18 cellular contexts compared by ENCODE assay signal in the genomic region with DNA sequence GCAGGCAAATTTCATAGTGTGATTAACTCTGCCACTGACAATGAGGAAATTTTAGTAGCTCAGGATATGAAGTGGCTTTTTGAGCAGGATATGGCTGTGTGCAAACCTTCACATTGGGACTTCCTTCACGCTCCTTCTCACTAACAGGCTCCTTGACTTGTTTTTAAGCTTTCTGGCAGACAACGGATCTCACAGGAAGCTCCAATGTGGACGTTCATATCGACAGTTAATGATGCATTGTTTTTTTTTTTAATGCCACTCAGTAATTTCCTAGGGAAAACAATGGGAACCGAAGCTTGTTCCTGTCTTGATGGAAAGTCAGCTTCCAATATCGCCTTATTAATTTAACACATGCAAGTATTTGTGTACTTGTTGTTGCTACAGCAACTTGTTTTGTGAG.
DNase-seq lines count a peak whose midpoint lies in the region; ATAC-seq, FAIRE-seq and TF ChIP-seq lines count a peak whose summit lies in the region.
"Had no signal": no experiment of that assay in that cellular context is flagged by ENCODE, and none has a peak within 500 bp of the region (broad histone marks: within the 10 kb centered on the region; RNA-seq: fewer than 3 reads in every experiment).

No MANE protein-coding gene starts in this region.

- H3K36me3 ChIP-seq in suprapubic skin: peaks cover 44% of the 10 kb centered on the region
- H3K36me3 ChIP-seq in kidney (ENCODE audit: control insufficient read depth in 1 of 2, insufficient read depth in 2 of 2, low read length in 2 of 2): peaks cover 42 to 68% of the 10 kb centered on the region in 2 donors
- H3K36me3 ChIP-seq: SJCRH30, WERI-Rb-1 had no signal

- no peak for TF ChIP-seq POLR2A in suprapubic skin (IDR thresholded peaks at IDR 0.05)

- no peak for DNase-seq in activated T-cell treated with anti-CD3 and anti-CD28 coated beads, Interleukin-2, amount 50 U/mL, for 72 hours
- DNase-seq in activated T-cell treated with anti-CD3 and anti-CD28 coated beads, Interleukin-2, amount 50 U/mL, for 24 hours: no peak
- no peak for DNase-seq in left lobe of liver (ENCODE audit: low spot score)
- DNase-seq in suprapubic skin (ENCODE audit: low spot score in 2 of 2): no peak
- no peak for DNase-seq in NK-92 treated with Interleukin-12 subunit alpha and Interleukin-12 subunit beta, amount 100 ng/mL, for 24 hours (lab: John Stamatoyannopoulos, UW)
- no peak for DNase-seq in kidney
- DNase-seq: anterior cingulate cortex; DMS153; effector CD4-positive, alpha-beta T cell; glutamatergic neuron; Karpas-422; NCI-H2081 treated with DMSO at 0.1 percent for 48 hours; SJCRH30; trophoblast cell; WERI-Rb-1 had no signal

- H3K4me1 Mint-ChIP-seq in activated T-cell treated with anti-CD3 and anti-CD28 coated beads, Interleukin-2, amount 50 U/mL, for 72 hours (ENCODE audit: low read depth): peaks cover 85% of the 10 kb centered on the region
- peaks cover 84% of the 10 kb centered on the region for H3K4me1 Mint-ChIP-seq in activated T-cell treated with anti-CD3 and anti-CD28 coated beads, Interleukin-2, amount 50 U/mL, for 24 hours (ENCODE audit: low read depth)
- peaks cover 79% of the 10 kb centered on the region for H3K4me1 Mint-ChIP-seq in activated naive CD8-positive, alpha-beta T cell (ENCODE audit: low read depth)

- H3K36me3 Mint-ChIP-seq in activated T-cell treated with anti-CD3 and anti-CD28 coated beads, Interleukin-2, amount 50 U/mL, for 72 hours (ENCODE audit: insufficient read depth in 2 of 2): peaks cover 13 to 14% of the 10 kb centered on the region in 2 donors
- peaks cover 1% of the 10 kb centered on the region for H3K36me3 Mint-ChIP-seq in activated T-cell treated with anti-CD3 and anti-CD28 coated beads, Interleukin-2, amount 50 U/mL, for 24 hours (ENCODE audit: low read depth)
- peaks cover 8% of the 10 kb centered on the region for H3K36me3 Mint-ChIP-seq in activated naive CD8-positive, alpha-beta T cell

- no peak for ATAC-seq in activated T-cell treated with anti-CD3 and anti-CD28 coated beads, Interleukin-2, amount 50 U/mL, for 72 hours (replicated peaks in 1 of 2)
- ATAC-seq in left lobe of liver (peak; percentile 55), HG03135 (IDR thresholded peaks at IDR 0.05; ENCODE audit: unreplicated experiment) (no peak)

- H3K4me1 ChIP-seq in suprapubic skin (peaks cover 3% of the 10 kb centered on the region), kidney (ENCODE audit: control insufficient read depth in 1 of 2, insufficient read depth in 1 of 2, low read depth in 1 of 2, low read length in 2 of 2) (peaks cover 0 to 7% of the 10 kb centered on the region in 2 donors)

- peak overlapping the region in 1 of 2 donors; percentile 56 for H3K4me3 Mint-ChIP-seq in activated T-cell treated with anti-CD3 and anti-CD28 coated beads, Interleukin-2, amount 50 U/mL, for 72 hours
- no peak overlapping the region for H3K4me3 Mint-ChIP-seq in activated T-cell treated with anti-CD3 and anti-CD28 coated beads, Interleukin-2, amount 50 U/mL, for 24 hours
- H3K4me3 Mint-ChIP-seq in activated naive CD8-positive, alpha-beta T cell: peak overlapping the region; percentile 71

- H3K4me3 ChIP-seq in suprapubic skin: no peak overlapping the region
- H3K4me3 ChIP-seq in kidney (ENCODE audit: low read length in 2 of 2): no peak overlapping the region
- H3K4me3 ChIP-seq: SJCRH30 had no signal

- H3K9me3 Mint-ChIP-seq in activated T-cell treated with anti-CD3 and anti-CD28 coated beads, Interleukin-2, amount 50 U/mL, for 72 hours: peaks cover 5 to 6% of the 10 kb centered on the region in 2 donors
- H3K9me3 Mint-ChIP-seq in activated T-cell treated with anti-CD3 and anti-CD28 coated beads, Interleukin-2, amount 50 U/mL, for 24 hours: peaks cover 13% of the 10 kb centered on the region
- H3K9me3 Mint-ChIP-seq in activated naive CD8-positive, alpha-beta T cell (ENCODE audit: low read depth): no peaks in the 10 kb centered on the region

- FAIRE-seq in kidney (lab: Jason Lieb, UNC): no peak
- FAIRE-seq: GM12891 had no signal

- peaks cover 46% of the 10 kb centered on the region for H3K27me3 Mint-ChIP-seq in activated T-cell treated with anti-CD3 and anti-CD28 coated beads, Interleukin-2, amount 50 U/mL, for 72 hours (ENCODE audit: low read depth)
- peaks cover 2% of the 10 kb centered on the region for H3K27me3 Mint-ChIP-seq in activated T-cell treated with anti-CD3 and anti-CD28 coated beads, Interleukin-2, amount 50 U/mL, for 24 hours
- no peaks in the 10 kb centered on the region for H3K27me3 Mint-ChIP-seq in activated naive CD8-positive, alpha-beta T cell

- no peaks in the 10 kb centered on the region for H3K27me3 ChIP-seq in suprapubic skin
- H3K27me3 ChIP-seq: SJCRH30 had no signal

- intact Hi-C loops in kidney (cut with DNase I): no loop called here

- H3K9ac ChIP-seq in kidney (ENCODE audit: low read length in 2 of 2): no peak overlapping the region

- WGBS in suprapubic skin: 53% methylated on average over 6 of the region's 6 CpGs

- H3K9me3 ChIP-seq in suprapubic skin: no peaks in the 10 kb centered on the region
- H3K9me3 ChIP-seq in kidney (ENCODE audit: control insufficient read depth in 1 of 2, low read length in 2 of 2): no peaks in the 10 kb centered on the region

- peak overlapping the region; percentile 43 for H3K27ac Mint-ChIP-seq in activated T-cell treated with anti-CD3 and anti-CD28 coated beads, Interleukin-2, amount 50 U/mL, for 72 hours
- no peak overlapping the region for H3K27ac Mint-ChIP-seq in activated T-cell treated with anti-CD3 and anti-CD28 coated beads, Interleukin-2, amount 50 U/mL, for 24 hours
- peak overlapping the region; percentile 86 for H3K27ac Mint-ChIP-seq in activated naive CD8-positive, alpha-beta T cell

- H3K27ac ChIP-seq in suprapubic skin (peak overlapping the region; percentile 12), kidney (ENCODE audit: low read depth in 2 of 2, low read length in 2 of 2) (no peak overlapping the region)
- H3K27ac ChIP-seq: SJCRH30, WERI-Rb-1 had no signal

- TF ChIP-seq CTCF in suprapubic skin (IDR thresholded peaks at IDR 0.05): no peak
- no peak for TF ChIP-seq CTCF in kidney (IDR thresholded peaks at IDR 0.05; ENCODE audit: borderline replicate concordance, extremely low read depth, insufficient read depth)

- no peak for TF ChIP-seq EP300 in suprapubic skin (IDR thresholded peaks at IDR 0.05)
